1 cellular context compared by ENCODE assay signal in the genomic region with DNA sequence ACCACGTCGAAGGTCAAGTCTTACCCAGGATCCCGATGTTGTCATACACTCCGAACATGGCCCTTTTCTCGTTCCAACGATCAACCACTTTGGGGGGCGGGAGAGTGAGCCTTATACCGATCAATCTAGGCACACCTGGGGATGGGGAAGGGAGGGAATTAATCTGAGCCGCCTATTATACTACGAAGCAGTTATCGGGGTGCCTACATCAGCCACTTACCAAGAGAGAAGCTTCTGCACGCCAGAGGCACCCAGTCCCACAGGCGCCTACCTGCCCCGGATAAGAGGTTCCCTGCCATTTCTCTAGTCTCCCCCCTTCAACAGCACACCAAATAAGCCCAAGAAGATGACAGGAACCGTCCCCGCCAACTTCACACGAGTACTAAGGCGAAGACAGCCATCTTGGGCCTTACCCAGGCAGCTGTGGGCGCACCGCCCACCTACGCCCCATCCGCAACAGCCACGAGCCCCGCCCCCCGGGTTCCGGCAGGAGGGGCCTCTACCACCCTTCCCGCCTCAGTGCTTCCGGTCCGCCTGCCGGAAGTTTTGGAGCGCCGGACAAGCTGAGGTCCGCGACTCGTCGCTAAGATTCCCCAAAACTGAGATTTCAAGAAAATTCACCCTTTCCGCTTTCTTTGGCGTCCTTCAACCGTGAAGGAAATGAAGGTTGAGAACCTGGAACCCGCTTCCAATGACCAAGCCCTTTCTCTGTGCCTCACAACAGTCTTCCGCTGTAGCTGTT.
A peak's percentile ranks its signal among the peaks of the same experiment; 100 is the strongest.
TF ChIP-seq lines count a peak whose summit lies in the region.

Gene MRPL51 (minus strand): TSS at position 425 of the 742 bp plus-strand sequence. CDS start 126 bp downstream, at position 299.

TF ChIP-seq in HEK293, 187 proteins besides CTCF, POLR2A, EP300 and RAD21 (continued from another document):
- TF ChIP-seq, protein P1, sequence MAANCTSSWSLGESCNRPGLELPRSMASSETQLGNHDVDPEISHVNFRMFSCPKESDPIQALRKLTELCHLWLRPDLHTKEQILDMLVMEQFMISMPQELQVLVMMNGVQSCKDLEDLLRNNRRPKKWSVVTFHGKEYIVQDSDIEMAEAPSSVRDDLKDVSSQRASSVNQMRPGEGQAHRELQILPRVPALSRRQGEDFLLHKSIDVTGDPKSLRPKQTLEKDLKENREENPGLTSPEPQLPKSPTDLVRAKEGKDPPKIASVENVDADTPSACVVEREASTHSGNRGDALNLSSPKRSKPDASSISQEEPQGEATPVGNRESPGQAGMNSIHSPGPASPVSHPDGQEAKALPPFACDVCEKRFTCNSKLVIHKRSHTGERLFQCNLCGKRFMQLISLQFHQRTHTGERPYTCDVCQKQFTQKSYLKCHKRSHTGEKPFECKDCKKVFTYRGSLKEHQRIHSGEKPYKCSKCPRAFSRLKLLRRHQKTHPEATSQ (tag by site-specific recombination; IDR thresholded peaks at IDR 0.05), result no peak
- TF ChIP-seq ZNF670 (tag by site-specific recombination; IDR thresholded peaks at IDR 0.05; ENCODE audit: low read depth) (no peak), ZNF624 (tag by site-specific recombination; IDR thresholded peaks at IDR 0.05) (no peak), KLF1 (tag by site-specific recombination; IDR thresholded peaks at IDR 0.05) (peak; percentile 78), ZBTB1 (tag by site-specific recombination; IDR thresholded peaks at IDR 0.05) (no peak), ZNF311 (tag by site-specific recombination; IDR thresholded peaks at IDR 0.05; ENCODE audit: borderline replicate concordance) (no peak), ZNF133 (tag by site-specific recombination; IDR thresholded peaks at IDR 0.05) (peak; percentile 50), IKZF3 (tag by site-specific recombination; IDR thresholded peaks at IDR 0.05) (no peak), ZNF112 (tag by site-specific recombination; IDR thresholded peaks at IDR 0.05) (no peak), ZNF292 (tag by site-specific recombination; IDR thresholded peaks at IDR 0.05; ENCODE audit: borderline replicate concordance, low read depth) (no peak), TSHZ1 (tag by site-specific recombination; IDR thresholded peaks at IDR 0.05; ENCODE audit: borderline replicate concordance) (no peak), SCRT1 (tag by site-specific recombination; IDR thresholded peaks at IDR 0.05; ENCODE audit: borderline replicate concordance) (no peak), ZNF677 (tag by site-specific recombination; IDR thresholded peaks at IDR 0.05) (no peak), HOXD13 (CRISPR knock-in tag; IDR thresholded peaks at IDR 0.05; ENCODE audit: borderline replicate concordance) (0 out of 2 replicates have a peak, but pooled peaks have one; percentile 61), ZNF140 (tag by site-specific recombination; IDR thresholded peaks at IDR 0.05) (no peak), ZNF830 (tag by site-specific recombination; IDR thresholded peaks at IDR 0.05; ENCODE audit: low read depth) (no peak), ZFP41 (tag by site-specific recombination; IDR thresholded peaks at IDR 0.05; ENCODE audit: borderline replicate concordance) (no peak)
